In genomic region chr3:123781138-123781537, GRCh38 we compare ENCODE assay signal across 28 cellular contexts.
DNase-seq lines count a peak whose midpoint lies in the region; ATAC-seq and TF ChIP-seq lines count a peak whose summit lies in the region.
"Had no signal": no experiment of that assay in that cellular context is flagged by ENCODE, and none has a peak within 500 bp of the region (broad histone marks: within the 10 kb centered on the region; RNA-seq: fewer than 3 reads in every experiment).

No MANE protein-coding gene starts in this region.

- H3K4me1 Mint-ChIP-seq in Calu3 (ENCODE audit: low read depth, unreplicated experiment) (peaks cover 9% of the 10 kb centered on the region), endodermal cell (no peaks in the 10 kb centered on the region), neural progenitor cell (peaks cover 5% of the 10 kb centered on the region)
- H3K4me1 Mint-ChIP-seq in CD4-positive, alpha-beta T cell (ENCODE audit: low read depth): no peaks in the 10 kb centered on the region

- 83 to 88% methylated on average over 2 of the region's 2 CpGs for WGBS in endodermal cell (ENCODE audit: insufficient coverage in 1 of 2, insufficient read length in 1 of 2), 2 experiments
- WGBS in trophoblast cell (ENCODE audit: extremely low coverage, insufficient coverage, insufficient read length): no CpG with 5 or more reads among the region's 2 CpGs

- H3K4me2 ChIP-seq in PC-3 (ENCODE audit: low read length): no peak overlapping the region
- H3K4me2 ChIP-seq in trophoblast cell (ENCODE audit: low read length): no peak overlapping the region
- H3K4me2 ChIP-seq in neural progenitor cell: no peak overlapping the region
- H3K4me2 ChIP-seq: KMS-11 had no signal

- H2AK5ac ChIP-seq in trophoblast cell (ENCODE audit: low read length): peak overlapping the region; percentile 10

- H3K4ac ChIP-seq in trophoblast cell (ENCODE audit: low read depth, low read length): peak overlapping the region; percentile 41

- H3K79me2 ChIP-seq in PC-3 (ENCODE audit: low read length) (no peaks in the 10 kb centered on the region), trophoblast cell (ENCODE audit: control insufficient read depth, insufficient read depth, low read length, poor library complexity) (peaks cover 2% of the 10 kb centered on the region), neural progenitor cell (ENCODE audit: low read depth) (no peaks in the 10 kb centered on the region)

- no peaks in the 10 kb centered on the region for H3K36me3 ChIP-seq in PC-3 (ENCODE audit: low read depth, low read length)
- no peaks in the 10 kb centered on the region for H3K36me3 ChIP-seq in endodermal cell (ENCODE audit: control insufficient read depth, insufficient read depth, low read length)
- no peaks in the 10 kb centered on the region for H3K36me3 ChIP-seq in trophoblast cell (ENCODE audit: control insufficient read depth in 1 of 2, insufficient read depth in 2 of 2, low read length in 2 of 2)
- no peaks in the 10 kb centered on the region for H3K36me3 ChIP-seq in neural progenitor cell
- H3K36me3 ChIP-seq: spleen had no signal

- H2AFZ ChIP-seq in PC-3 (ENCODE audit: low read length): no peak overlapping the region
- H2AFZ ChIP-seq in trophoblast cell (ENCODE audit: insufficient read depth, low read length, poor library complexity): no peak overlapping the region
- H2AFZ ChIP-seq in neural progenitor cell (replicated peaks): no peak overlapping the region

- peak overlapping the region; percentile 10 for H3K14ac ChIP-seq in trophoblast cell (ENCODE audit: low read length)

- no peak for ATAC-seq in PC-3
- no peak for ATAC-seq in CD4-positive, alpha-beta T cell (ENCODE audit: poor library complexity)
- no peak for ATAC-seq in HG03469 (IDR thresholded peaks at IDR 0.05; ENCODE audit: unreplicated experiment)
- ATAC-seq: activated T-cell treated with anti-CD3 and anti-CD28 coated beads, Interleukin-2, amount 50 U/mL, for 4 hours; stimulated activated naive CD8-positive, alpha-beta T cell treated with anti-CD3 and anti-CD28 coated beads, Interleukin-15, Interleukin-2, amounts not matched to agents 100 U/mL and 50 U/mL, for 24 hours had no signal

- no TSS peak for BruUV-seq in Calu3 (replicated peaks; lab: Mats Ljungman, UMichigan)
- no TSS peak for BruUV-seq in PC-3 (replicated peaks; lab: Mats Ljungman, UMichigan)

- POLR2A ChIA-PET in PC-3 (lab: Charles Lee; ENCODE audit: unreplicated experiment): no interaction called here
- POLR2A ChIA-PET in CD4-positive, alpha-beta T cell (lab: Charles Lee): no interaction called here

- peaks cover 17% of the 10 kb centered on the region for H3K4me1 ChIP-seq in PC-3 (ENCODE audit: insufficient read depth, low read length)
- H3K4me1 ChIP-seq in endodermal cell (ENCODE audit: control insufficient read depth, insufficient read depth, low read length): no peaks in the 10 kb centered on the region
- H3K4me1 ChIP-seq in trophoblast cell (ENCODE audit: control insufficient read depth in 1 of 2, insufficient read depth in 2 of 2, low read length in 2 of 2): peaks cover 20 to 30% of the 10 kb centered on the region in 2 experiments
- no peaks in the 10 kb centered on the region for H3K4me1 ChIP-seq in neural progenitor cell

- peak overlapping the region; percentile 8 for H2BK5ac ChIP-seq in trophoblast cell (ENCODE audit: low read depth, low read length, poor library complexity)

- no peak overlapping the region for H4K12ac ChIP-seq in trophoblast cell (ENCODE audit: low read depth, low read length)

- no peaks in the 10 kb centered on the region for H3K36me3 Mint-ChIP-seq in Calu3 (ENCODE audit: insufficient read depth, unreplicated experiment)
- H3K36me3 Mint-ChIP-seq in endodermal cell (ENCODE audit: low read depth): no peaks in the 10 kb centered on the region
- peaks cover 22% of the 10 kb centered on the region for H3K36me3 Mint-ChIP-seq in neural progenitor cell
- H3K36me3 Mint-ChIP-seq in CD4-positive, alpha-beta T cell (ENCODE audit: low read depth): no peaks in the 10 kb centered on the region
- H3K36me3 Mint-ChIP-seq: type B pancreatic cell had no signal

- DNase-seq in Calu3 (peak; percentile 9), PC-3 (no peak), endodermal cell (no peak), trophoblast cell (no peak), neural progenitor cell (ENCODE audit: low spot score) (no peak), HT-29 (ENCODE audit: low spot score) (no peak)
- DNase-seq in CD4-positive, alpha-beta T cell: no peak
- DNase-seq: activated naive CD4-positive, alpha-beta T cell treated with anti-CD3 and anti-CD28 coated beads for 36 hours; activated T-cell treated with anti-CD3 and anti-CD28 coated beads, Interleukin-2, amount 50 U/mL, for 4 hours; amniotic stem cell; caudate nucleus; dorsolateral prefrontal cortex; GOT3; kidney; NCI-H1092 treated with DMSO at 0.1 percent for 48 hours; NCI-H2029; NCI-H345; NCI-H774; occipital lobe; SHP77 treated with DMSO at 0.1 percent for 48 hours; spleen; stimulated activated CD4-positive, alpha-beta T cell treated with anti-CD3 and anti-CD28 coated beads, Interleukin-4, amount 100 ng/mL, for 24 hours; stimulated activated naive CD8-positive, alpha-beta T cell treated with anti-CD3 and anti-CD28 coated beads, Interleukin-15, Interleukin-2, amounts not matched to agents 100 U/mL and 50 U/mL, for 24 hours; T-helper 1 cell had no signal

- peak overlapping the region; percentile 52 for H2BK120ac ChIP-seq in trophoblast cell (ENCODE audit: insufficient read depth, low read length, poor library complexity)

- H4K8ac ChIP-seq in trophoblast cell (ENCODE audit: low read depth, low read length): peak overlapping the region; percentile 21

- H3K9me3 Mint-ChIP-seq in Calu3 (ENCODE audit: low read depth, unreplicated experiment) (no peaks in the 10 kb centered on the region), endodermal cell (no peaks in the 10 kb centered on the region), neural progenitor cell (no peaks in the 10 kb centered on the region)
- H3K9me3 Mint-ChIP-seq in CD4-positive, alpha-beta T cell: no peaks in the 10 kb centered on the region
- H3K9me3 Mint-ChIP-seq: activated naive CD4-positive, alpha-beta T cell treated with anti-CD3 and anti-CD28 coated beads for 36 hours; activated T-cell treated with anti-CD3 and anti-CD28 coated beads, Interleukin-2, amount 50 U/mL, for 4 hours; type B pancreatic cell had no signal

- H3K27ac Mint-ChIP-seq in Calu3 (ENCODE audit: unreplicated experiment) (no peak overlapping the region), endodermal cell (no peak overlapping the region), neural progenitor cell (no peak overlapping the region)
- H3K27ac Mint-ChIP-seq in CD4-positive, alpha-beta T cell: no peak overlapping the region
- H3K27ac Mint-ChIP-seq: activated naive CD4-positive, alpha-beta T cell treated with anti-CD3 and anti-CD28 coated beads for 36 hours; type B pancreatic cell had no signal

- no peaks in the 10 kb centered on the region for H3K27me3 Mint-ChIP-seq in Calu3 (ENCODE audit: unreplicated experiment)
- H3K27me3 Mint-ChIP-seq in endodermal cell (ENCODE audit: insufficient read depth): no peaks in the 10 kb centered on the region
- peaks cover 2% of the 10 kb centered on the region for H3K27me3 Mint-ChIP-seq in neural progenitor cell (ENCODE audit: insufficient read depth, low read depth)
- peaks cover 6% of the 10 kb centered on the region for H3K27me3 Mint-ChIP-seq in CD4-positive, alpha-beta T cell

- no peaks in the 10 kb centered on the region for H3K27me3 ChIP-seq in PC-3 (ENCODE audit: low read length)
- H3K27me3 ChIP-seq in endodermal cell (ENCODE audit: control insufficient read depth, insufficient read depth, low read length, poor library complexity, severe bottlenecking): no peaks in the 10 kb centered on the region
- no peaks in the 10 kb centered on the region for H3K27me3 ChIP-seq in trophoblast cell (ENCODE audit: insufficient read depth, low read length)
- H3K27me3 ChIP-seq in neural progenitor cell: no peaks in the 10 kb centered on the region
- no peaks in the 10 kb centered on the region for H3K27me3 ChIP-seq in CD4-positive, alpha-beta T cell (ENCODE audit: control insufficient read depth, insufficient read depth, low read length)
- H3K27me3 ChIP-seq: dorsolateral prefrontal cortex, spleen had no signal

- H3K18ac ChIP-seq in trophoblast cell (ENCODE audit: low read length): peak overlapping the region; percentile 49

- H3K23ac ChIP-seq in trophoblast cell (ENCODE audit: low read length): no peak overlapping the region

- H3K27ac ChIP-seq in PC-3 (ENCODE audit: low read length): no peak overlapping the region
- no peak overlapping the region for H3K27ac ChIP-seq in endodermal cell (ENCODE audit: low read depth, low read length)
- H3K27ac ChIP-seq in trophoblast cell (ENCODE audit: low read depth, low read length): no peak overlapping the region
- no peak overlapping the region for H3K27ac ChIP-seq in neural progenitor cell
- H3K27ac ChIP-seq in CD4-positive, alpha-beta T cell (ENCODE audit: low read depth, low read length): no peak overlapping the region
- H3K27ac ChIP-seq: dorsolateral prefrontal cortex, KMS-11, spleen had no signal

- no peaks in the 10 kb centered on the region for H3K9me2 ChIP-seq in PC-3 (replicated peaks; ENCODE audit: low read length)

- H3K9me3 ChIP-seq in PC-3 (ENCODE audit: low read length) (no peaks in the 10 kb centered on the region), endodermal cell (ENCODE audit: control insufficient read depth, low read length) (no peaks in the 10 kb centered on the region), trophoblast cell (ENCODE audit: insufficient read depth, low read depth, low read length) (no peaks in the 10 kb centered on the region), neural progenitor cell (ENCODE audit: low read depth) (no peaks in the 10 kb centered on the region)
- no peaks in the 10 kb centered on the region for H3K9me3 ChIP-seq in CD4-positive, alpha-beta T cell (ENCODE audit: control insufficient read depth, low read length)
- H3K9me3 ChIP-seq: spleen had no signal

- peaks cover 23% of the 10 kb centered on the region for H3K79me1 ChIP-seq in trophoblast cell (ENCODE audit: low read length)

- H3K4me3 Mint-ChIP-seq in Calu3 (ENCODE audit: low read depth, unreplicated experiment): no peak overlapping the region
- no peak overlapping the region for H3K4me3 Mint-ChIP-seq in endodermal cell
- no peak overlapping the region for H3K4me3 Mint-ChIP-seq in neural progenitor cell
- H3K4me3 Mint-ChIP-seq in CD4-positive, alpha-beta T cell: no peak overlapping the region
- H3K4me3 Mint-ChIP-seq: activated naive CD4-positive, alpha-beta T cell treated with anti-CD3 and anti-CD28 coated beads for 36 hours; activated T-cell treated with anti-CD3 and anti-CD28 coated beads, Interleukin-2, amount 50 U/mL, for 4 hours; type B pancreatic cell had no signal

- H3K9ac ChIP-seq in PC-3 (ENCODE audit: low read length) (no peak overlapping the region), endodermal cell (ENCODE audit: extremely low read depth, low read length, poor library complexity, severe bottlenecking) (no peak overlapping the region), trophoblast cell (ENCODE audit: low read length) (no peak overlapping the region), neural progenitor cell (no peak overlapping the region)
- H3K9ac ChIP-seq: KMS-11 had no signal

- no peak for TF ChIP-seq CTCF in Calu3 (IDR thresholded peaks at IDR 0.05; ENCODE audit: unreplicated experiment)
- TF ChIP-seq CTCF in PC-3 (conservative IDR thresholded peaks at IDR 0.05; ENCODE audit: low read depth, low read length): peak; percentile 29; the same call in 1 of the 2 replicates
- peak; percentile 53 for TF ChIP-seq CTCF in endodermal cell (conservative IDR thresholded peaks at IDR 0.05)
- TF ChIP-seq CTCF in neural progenitor cell (IDR thresholded peaks at IDR 0.05): no peak
- no peak for TF ChIP-seq CTCF in CD4-positive, alpha-beta T cell (IDR thresholded peaks at IDR 0.05)

- H3K4me3 ChIP-seq in PC-3 (ENCODE audit: low read length): no peak overlapping the region
- H3K4me3 ChIP-seq in endodermal cell (ENCODE audit: low read length): no peak overlapping the region
- no peak overlapping the region for H3K4me3 ChIP-seq in trophoblast cell (ENCODE audit: low read depth, low read length)
- no peak overlapping the region for H3K4me3 ChIP-seq in neural progenitor cell
- H3K4me3 ChIP-seq: dorsolateral prefrontal cortex, lung, spleen had no signal

- CTCF ChIA-PET in Calu3 (lab: Charles Lee): no interaction called here
- CTCF ChIA-PET in PC-3 (lab: Charles Lee): no interaction called here
- CTCF ChIA-PET in CD4-positive, alpha-beta T cell (lab: Charles Lee): no interaction called here

- peak overlapping the region; percentile 55 for H2BK12ac ChIP-seq in trophoblast cell (ENCODE audit: low read length)

- H4K91ac ChIP-seq in trophoblast cell (ENCODE audit: low read depth, low read length): peak overlapping the region; percentile 79

- H4K20me1 ChIP-seq in PC-3 (ENCODE audit: low read length) (no peaks in the 10 kb centered on the region), neural progenitor cell (ENCODE audit: low read depth) (no peaks in the 10 kb centered on the region)

- no peaks in the 10 kb centered on the region for H3F3A ChIP-seq in PC-3 (ENCODE audit: low read length, unreplicated experiment)
- no peaks in the 10 kb centered on the region for H3F3A ChIP-seq in neural progenitor cell (ENCODE audit: low read depth)

- intact Hi-C loops in Calu3 (cut with micrococcal nuclease; ENCODE audit: unreplicated experiment): no loop called here
- intact Hi-C loops in PC-3 (cut with micrococcal nuclease): loop anchor here (5.0 kb wide), 1 partner anchor 49 kb away; no protein-coding TSS in a partner anchor
- intact Hi-C loops in CD4-positive, alpha-beta T cell (cut with DNase I, micrococcal nuclease): no loop called here

Comparison
In these comparisons a context has a peak if more than half of its experiments do, and no peak if none do; other contexts are left out.
1. CTCF ChIP-seq: peak in PC-3 (single experiment) and endodermal cell (single experiment); none in Calu3 (single experiment), neural progenitor cell (single experiment) and CD4-positive, alpha-beta T cell (single experiment).